ENCODE assay signal across 8 cellular contexts in genomic region chr12:24833513-24833912, GRCh38.
"Had no signal": no experiment of that assay in that cellular context is flagged by ENCODE, and none has a peak within 500 bp of the region (broad histone marks: within the 10 kb centered on the region; RNA-seq: fewer than 3 reads in every experiment).

No MANE protein-coding gene starts in this region.

- FAIRE-seq: G401.6, GM12878, GM12891, GM12892, GM18507, GM19239 had no signal

- H3K4me3 ChIP-seq: GM12878 had no signal

- DNase-seq: GDM1, GF-D8 had no signal

- ATAC-seq: GM12878 had no signal
